ENCODE assay signal across 24 cellular contexts in genomic region chr2:30820381-30821055, GRCh38. TPM values are rescaled to one million over a fixed set of nuclear protein-coding genes. Genes with fewer than 3 reads are reported as not detected.
DNase-seq lines count a peak whose midpoint lies in the region; ATAC-seq and TF ChIP-seq lines count a peak whose summit lies in the region.
"Had no signal": no experiment of that assay in that cellular context is flagged by ENCODE, and none has a peak within 500 bp of the region (broad histone marks: within the 10 kb centered on the region; RNA-seq: fewer than 3 reads in every experiment).

No MANE protein-coding gene starts in this region.

- intact Hi-C loops in body of pancreas (cut with DNase I): no loop called here

- 80 to 81% methylated on average over 10 to 12 of the region's 12 CpGs for WGBS in body of pancreas, 2 donors

- no peaks in the 10 kb centered on the region for H3K36me3 Mint-ChIP-seq in activated naive CD4-positive, alpha-beta T cell treated with anti-CD3 and anti-CD28 coated beads, Interleukin-2, amount 50 U/mL, for 72 hours
- H3K36me3 Mint-ChIP-seq: CD4-positive, CD25-positive, alpha-beta regulatory T cell had no signal

- ATAC-seq in body of pancreas: no peak
- no peak for ATAC-seq in GM21381 (IDR thresholded peaks at IDR 0.05; ENCODE audit: unreplicated experiment)
- ATAC-seq in GM19395 (IDR thresholded peaks at IDR 0.05; ENCODE audit: unreplicated experiment): no peak
- no peak for ATAC-seq in activated naive CD4-positive, alpha-beta T cell treated with anti-CD3 and anti-CD28 coated beads, Interleukin-2, amount 50 U/mL, for 72 hours
- ATAC-seq: HCT116 had no signal

- H3K9me3 ChIP-seq in body of pancreas: no peaks in the 10 kb centered on the region
- H3K9me3 ChIP-seq: BE2C had no signal

- H3K4me3 ChIP-seq in body of pancreas: no peak overlapping the region
- H3K4me3 ChIP-seq: SJCRH30 had no signal

- no peaks in the 10 kb centered on the region for H3K27me3 ChIP-seq in body of pancreas
- H3K27me3 ChIP-seq: BE2C had no signal

- no peak for TF ChIP-seq CTCF in body of pancreas (IDR thresholded peaks at IDR 0.05)

- H3K36me3 ChIP-seq in body of pancreas (replicated peaks in 1 of 2; ENCODE audit: insufficient read depth in 1 of 2, low read depth in 2 of 2): no peaks in the 10 kb centered on the region
- H3K36me3 ChIP-seq: BE2C, SJCRH30 had no signal

- no peaks in the 10 kb centered on the region for H3K4me1 ChIP-seq in body of pancreas
- H3K4me1 ChIP-seq: SJCRH30 had no signal

- no peaks in the 10 kb centered on the region for H3K9me3 Mint-ChIP-seq in activated naive CD4-positive, alpha-beta T cell treated with anti-CD3 and anti-CD28 coated beads, Interleukin-2, amount 50 U/mL, for 72 hours

- H3K27ac ChIP-seq in caudate nucleus (ENCODE audit: low read depth, low read length) (peak overlapping the region; percentile 98), substantia nigra (ENCODE audit: low read depth, low read length, poor library complexity, severe bottlenecking) (peak overlapping the region; percentile 88), body of pancreas (no peak overlapping the region)
- H3K27ac ChIP-seq: KMS-11, SJCRH30 had no signal

- no peak for TF ChIP-seq POLR2A in body of pancreas (IDR thresholded peaks at IDR 0.05)

- H3K27ac Mint-ChIP-seq in activated naive CD4-positive, alpha-beta T cell treated with anti-CD3 and anti-CD28 coated beads, Interleukin-2, amount 50 U/mL, for 72 hours: no peak overlapping the region
- H3K27ac Mint-ChIP-seq: CD4-positive, CD25-positive, alpha-beta regulatory T cell had no signal

- DNase-seq in Ammon's horn (ENCODE audit: low spot score): peak; percentile 83
- DNase-seq in caudate nucleus (lab: John Stamatoyannopoulos, UW): peak in 14 of 61 donors; percentile 11 to 45 (median 26)
- peak; percentile 72 for DNase-seq in inferior parietal cortex (ENCODE audit: extremely low spot score)
- DNase-seq in substantia nigra (lab: John Stamatoyannopoulos, UW): peak in 9 of 49 donors; percentile 10 to 57 (median 36)
- no peak for DNase-seq in body of pancreas
- no peak for DNase-seq in activated naive CD4-positive, alpha-beta T cell treated with anti-CD3 and anti-CD28 coated beads, Interleukin-2, amount 50 U/mL, for 72 hours (ENCODE audit: low spot score in 2 of 2)
- DNase-seq: BE2C; CD4-positive, CD25-positive, alpha-beta regulatory T cell; COR-L47; DMS79; GOT3; IMR-90; NCI-H1105 treated with DMSO at 0.1 percent for 48 hours; NCI-H1694; NCI-H2081 treated with DMSO at 0.1 percent for 48 hours; NCI-H2171 treated with DMSO at 0.1 percent for 48 hours; NCI-H524 treated with DMSO at 0.1 percent for 48 hours; NCI-H82; OCI-M1; SJCRH30 had no signal

RNA-seq across cellular contexts. Expression of gene CAPN13, which starts 13.3 kb away (rescaled TPM):
- 10 to 100 TPM in 1 of 2 donors, 1 to 10 TPM in 1; 5.6 to 21.3 TPM for total RNA-seq in body of pancreas
- total RNA-seq in activated naive CD4-positive, alpha-beta T cell treated with anti-CD3 and anti-CD28 coated beads, Interleukin-2, amount 50 U/mL, for 72 hours: not detected
- total RNA-seq: CD4-positive, CD25-positive, alpha-beta regulatory T cell; IMR-90; SJCRH30 had no signal

Comparison
In these comparisons a context has a peak if more than half of its experiments do, and no peak if none do; other contexts are left out.
1. DNase-seq: peak in Ammon's horn (single experiment) and inferior parietal cortex (single experiment); none in body of pancreas (0 of 4) and activated naive CD4-positive, alpha-beta T cell treated with anti-CD3 and anti-CD28 coated beads, Interleukin-2, amount 50 U/mL, for 72 hours (0 of 2).
2. H3K27ac ChIP-seq: peak in caudate nucleus (single experiment) and substantia nigra (single experiment); none in body of pancreas (0 of 4).
3. RNA of gene CAPN13, which starts 13.3 kb away (total RNA-seq): 5.6 to 21.3 TPM in body of pancreas; not detected in activated naive CD4-positive, alpha-beta T cell treated with anti-CD3 and anti-CD28 coated beads, Interleukin-2, amount 50 U/mL, for 72 hours; every median in the first group is over 4 times any median in the second.